Comparison of ENCODE assay signal across 21 cellular contexts in genomic region chr6:155041781-155042279, GRCh38. TPM values are rescaled to one million over a fixed set of nuclear protein-coding genes. Genes with fewer than 3 reads are reported as not detected.
DNase-seq lines count a peak whose midpoint lies in the region; ATAC-seq and TF ChIP-seq lines count a peak whose summit lies in the region.
"Had no signal": no experiment of that assay in that cellular context is flagged by ENCODE, and none has a peak within 500 bp of the region (broad histone marks: within the 10 kb centered on the region; RNA-seq: fewer than 3 reads in every experiment).

No MANE protein-coding gene starts in this region.

- H3K4me2 ChIP-seq in hepatocyte, result peak overlapping the region; percentile 22
- H3K4me2 ChIP-seq: PC-9 had no signal

- intact Hi-C loops in psoas muscle (cut with DNase I), result no loop called here

- H3K9me3 ChIP-seq in hepatocyte (ENCODE audit: low read depth) (no peaks in the 10 kb centered on the region), psoas muscle (no peaks in the 10 kb centered on the region)
- H3K9me3 ChIP-seq: gastrocnemius medialis, prostate gland had no signal

- no peaks in the 10 kb centered on the region for H4K20me1 ChIP-seq in hepatocyte (ENCODE audit: insufficient read depth, poor library complexity, severe bottlenecking)

- WGBS in hepatocyte (ENCODE audit: low lambda C conversion rate, missing lambda C conversion rate), result 78% methylated on average over 11 of the region's 11 CpGs
- 57 to 62% (median 59%) methylated on average over 11 of the region's 11 CpGs for WGBS in psoas muscle, 3 donors

- peak; percentile 11 for DNase-seq in NCI-H2171 (lab: John Stamatoyannopoulos, UW)
- DNase-seq in astrocyte of the hippocampus (ENCODE audit: low read depth, low spot score), result peak; percentile 58
- DNase-seq in hepatocyte (ENCODE audit: low spot score), result no peak
- DNase-seq in psoas muscle, result no peak
- no peak for DNase-seq in foreskin fibroblast
- DNase-seq: activated CD4-positive, alpha-beta T cell treated with anti-CD3 and anti-CD28 coated beads for 1 hour; activated gamma-delta T cell treated with Interleukin-2 at 50 U/mL for 16 hours; activated T-cell treated with anti-CD3 and anti-CD28 coated beads, Interleukin-2, amount 50 U/mL, for 1 hour; CD4-positive, alpha-beta memory T cell; DND-41; effector CD8-positive, alpha-beta T cell; gastrocnemius medialis; NCI-H1105; NCI-H510A treated with DMSO at 0.1 percent for 48 hours; PC-9; SHP77 treated with DMSO at 0.1 percent for 48 hours; small intestine had no signal

- ATAC-seq in psoas muscle, result no peak
- no peak for ATAC-seq in HG02970 (IDR thresholded peaks at IDR 0.05; ENCODE audit: low FRiP score, unreplicated experiment)
- ATAC-seq in HG02884 (IDR thresholded peaks at IDR 0.05; ENCODE audit: unreplicated experiment), result no peak
- ATAC-seq: gastrocnemius medialis; stimulated activated memory B cell treated with anti-CD40 and anti-IgM and Interleukin-4, amounts not matched to agents 10 μg/mL and 1 μg/mL and 100 μg/mL, for 72 hours had no signal

- no peaks in the 10 kb centered on the region for H3K9me2 ChIP-seq in hepatocyte (replicated peaks; ENCODE audit: insufficient read depth)

- no peak overlapping the region for H2AFZ ChIP-seq in hepatocyte
- H2AFZ ChIP-seq: PC-9 had no signal

- H3K4me3 ChIP-seq in hepatocyte (no peak overlapping the region), psoas muscle (peak overlapping the region; percentile 9), foreskin fibroblast (ENCODE audit: low read depth in 1 of 2, low read length in 2 of 2) (no peak overlapping the region)
- H3K4me3 ChIP-seq: gastrocnemius medialis, PC-9, prostate gland had no signal

- peak overlapping the region; percentile 29 for H3K27ac ChIP-seq in hepatocyte
- no peak overlapping the region for H3K27ac ChIP-seq in psoas muscle
- H3K27ac ChIP-seq: gastrocnemius medialis, PC-9, prostate gland had no signal

- no peaks in the 10 kb centered on the region for H3K79me2 ChIP-seq in hepatocyte

- H3K27me3 ChIP-seq in hepatocyte (no peaks in the 10 kb centered on the region), psoas muscle (ENCODE audit: insufficient read depth in 3 of 3, low read length in 2 of 3) (no peaks in the 10 kb centered on the region)
- H3K27me3 ChIP-seq: gastrocnemius medialis had no signal

- TF ChIP-seq CTCF in hepatocyte (IDR thresholded peaks at IDR 0.05; ENCODE audit: poor library complexity), result no peak
- TF ChIP-seq CTCF in psoas muscle (IDR thresholded peaks at IDR 0.05), result no peak
- TF ChIP-seq CTCF in foreskin fibroblast (IDR thresholded peaks at IDR 0.05; ENCODE audit: low read depth, low read length), result no peak

- H3K36me3 ChIP-seq in hepatocyte (replicated peaks; ENCODE audit: insufficient read depth, low read depth), result no peaks in the 10 kb centered on the region
- no peaks in the 10 kb centered on the region for H3K36me3 ChIP-seq in psoas muscle (ENCODE audit: insufficient read depth in 1 of 2, low read depth in 1 of 2)
- H3K36me3 ChIP-seq: gastrocnemius medialis, prostate gland had no signal

- peaks cover 8% of the 10 kb centered on the region for H3K4me1 ChIP-seq in hepatocyte (ENCODE audit: insufficient read depth)
- no peaks in the 10 kb centered on the region for H3K4me1 ChIP-seq in psoas muscle

RNA-seq across cellular contexts. Expression of gene TIAM2, which starts 46.7 kb away (rescaled TPM):
- 11.8 and 16.9 TPM in 2 replicates for total RNA-seq in hepatocyte
- 5.5 and 11.8 TPM in 2 replicates for polyA plus RNA-seq in hepatocyte
- total RNA-seq in psoas muscle, result 10 to 100 TPM; 10.0 to 20.3 (median 14.3) TPM
- polyA plus RNA-seq in psoas muscle, result 1 to 10 TPM; 3.4 to 9.2 (median 5.7) TPM

Comparison
In these comparisons a context has a peak if more than half of its experiments do, and no peak if none do; other contexts are left out.
1. DNase-seq: peak in NCI-H2171 (single experiment) and astrocyte of the hippocampus (single experiment); none in hepatocyte (single experiment), psoas muscle (0 of 2) and foreskin fibroblast (0 of 2).